ENCODE assay signal across 15 cellular contexts in the genomic region with DNA sequence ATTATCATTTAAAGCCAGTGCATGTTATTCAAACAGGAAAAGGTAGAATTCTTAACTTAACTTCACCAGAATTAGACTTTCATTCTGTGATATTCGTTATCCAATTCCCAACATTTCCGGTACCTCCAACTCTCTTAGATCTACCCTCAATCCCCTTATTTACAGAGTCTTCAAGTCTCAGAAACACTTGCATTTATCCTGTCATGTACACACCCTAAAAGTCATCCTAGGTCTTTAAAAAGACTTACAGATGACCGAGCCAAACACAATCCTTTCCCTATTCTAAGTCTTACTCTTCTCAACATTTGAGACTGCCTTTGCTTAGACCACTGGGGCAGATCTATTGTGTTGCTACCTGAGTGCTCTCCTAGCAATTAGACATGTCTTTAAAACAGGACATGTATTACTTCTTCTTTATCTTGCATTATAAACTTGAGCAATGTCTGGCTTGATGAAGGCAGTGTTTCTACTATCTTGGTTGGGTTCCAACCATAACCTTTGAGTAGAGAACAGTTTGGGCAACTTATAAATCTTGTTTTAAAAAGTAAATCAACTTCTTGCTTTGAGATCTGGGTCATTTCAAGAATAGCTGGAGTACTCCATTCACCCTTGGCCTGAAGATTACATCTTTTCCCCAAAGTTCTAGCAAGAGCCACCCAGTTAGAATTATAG.
A peak's percentile ranks its signal among the peaks of the same experiment; 100 is the strongest.
DNase-seq lines count a peak whose midpoint lies in the region; ATAC-seq, FAIRE-seq and TF ChIP-seq lines count a peak whose summit lies in the region.
"Had no signal": no experiment of that assay in that cellular context is flagged by ENCODE, and none has a peak within 500 bp of the region (broad histone marks: within the 10 kb centered on the region; RNA-seq: fewer than 3 reads in every experiment).

No MANE protein-coding gene starts in this region.

- H3K79me2 ChIP-seq in HepG2 (ENCODE audit: insufficient read depth, low read length) = no peaks in the 10 kb centered on the region

- 92% methylated on average over 3 of the region's 3 CpGs for WGBS in liver
- 32% methylated on average over 3 of the region's 3 CpGs for WGBS in HepG2 (ENCODE audit: low lambda C conversion rate)

- H3K27ac ChIP-seq in liver (ENCODE audit: low read depth in 1 of 2, low read length in 2 of 2) = peak overlapping the region; percentile 67 to 76
- H3K27ac ChIP-seq in HepG2 (ENCODE audit: extremely low read length, insufficient read depth, low read length) = no peak overlapping the region
- peak overlapping the region; percentile 20 to 29 for H3K27ac ChIP-seq in mucosa of rectum (ENCODE audit: low read depth in 2 of 2, low read length in 2 of 2)
- H3K27ac ChIP-seq: KMS-11 had no signal

- no TSS peak for BruUV-seq in HepG2 (replicated peaks; lab: Mats Ljungman, UMichigan)

- no peak for ATAC-seq in HepG2
- ATAC-seq in left colon = no peak

- in situ Hi-C loops in HepG2 (cut with HindIII; ENCODE audit: extremely low pct_ligation_motif_present, low pct_unique_long_range_greater_than_20kb) = no loop called here

- no peak for TF ChIP-seq POLR2A in HepG2 (IDR thresholded peaks at IDR 0.05; ENCODE audit: insufficient read depth in 1 of 2, low read depth in 2 of 2, low read length in 2 of 2)

- FAIRE-seq in HepG2 (lab: Jason Lieb, UNC) = no peak
- FAIRE-seq: endothelial cell of umbilical vein had no signal

- H3K9ac ChIP-seq in liver (ENCODE audit: low read depth in 1 of 2, low read length in 2 of 2) = peak overlapping the region in 1 of 2 donors; percentile 3
- no peak overlapping the region for H3K9ac ChIP-seq in HepG2 (ENCODE audit: insufficient read depth, low read depth, low read length)
- no peak overlapping the region for H3K9ac ChIP-seq in mucosa of rectum (ENCODE audit: low read depth in 1 of 2, low read length in 2 of 2)
- H3K9ac ChIP-seq: KMS-11 had no signal

- no peak for TF ChIP-seq EP300 in HepG2 (IDR thresholded peaks at IDR 0.05; ENCODE audit: low read depth in 2 of 2, low read length in 2 of 2)
- TF ChIP-seq EP300 in HepG2 (CRISPR knock-in tag; IDR thresholded peaks at IDR 0.05; ENCODE audit: borderline replicate concordance) = no peak

- TF ChIP-seq CTCF in liver (IDR thresholded peaks at IDR 0.05; ENCODE audit: low read depth, low read length, missing input control) = no peak
- no peak for TF ChIP-seq CTCF in HepG2 (CRISPR knock-in tag; IDR thresholded peaks at IDR 0.05)
- TF ChIP-seq CTCF in choroid plexus epithelial cell (conservative IDR thresholded peaks at IDR 0.05; ENCODE audit: low read depth, low read length) = no peak

- H3K4me1 ChIP-seq in liver (ENCODE audit: control insufficient read depth in 4 of 4, insufficient read depth in 4 of 4, low read length in 3 of 4) (peaks cover 5 to 28% (median 18%) of the 10 kb centered on the region in 4 donors), HepG2 (ENCODE audit: insufficient read depth, low read length) (peaks cover 5% of the 10 kb centered on the region; the same call in 1 of the 2 replicates), mucosa of rectum (ENCODE audit: control insufficient read depth in 2 of 2, insufficient read depth in 2 of 2, low read length in 2 of 2) (peaks cover 0 to 3% of the 10 kb centered on the region in 2 donors)

- TF ChIP-seq RAD21 in liver (IDR thresholded peaks at IDR 0.05) (no peak), HepG2 (CRISPR knock-in tag; IDR thresholded peaks at IDR 0.05) (no peak)

- H3K9me3 ChIP-seq in liver (ENCODE audit: control insufficient read depth in 4 of 4, low read length in 3 of 4) (no peaks in the 10 kb centered on the region), HepG2 (ENCODE audit: low read length) (no peaks in the 10 kb centered on the region), mucosa of rectum (ENCODE audit: control insufficient read depth in 2 of 2, low read length in 2 of 2) (no peaks in the 10 kb centered on the region)

- no peak overlapping the region for H2AFZ ChIP-seq in HepG2 (ENCODE audit: low read length)

- no peaks in the 10 kb centered on the region for H3K27me3 ChIP-seq in liver (ENCODE audit: control insufficient read depth in 4 of 4, insufficient read depth in 4 of 4, low read length in 3 of 4)
- H3K27me3 ChIP-seq in HepG2 (ENCODE audit: control insufficient read depth in 1 of 2, insufficient read depth in 2 of 2, low read length in 2 of 2) = no peaks in the 10 kb centered on the region
- H3K27me3 ChIP-seq in mucosa of rectum (ENCODE audit: control insufficient read depth in 2 of 2, insufficient read depth in 2 of 2, low read length in 2 of 2) = no peaks in the 10 kb centered on the region

- H3K36me3 ChIP-seq in liver (ENCODE audit: control insufficient read depth in 4 of 4, insufficient read depth in 3 of 4, low read depth in 1 of 4, low read length in 3 of 4) (no peaks in the 10 kb centered on the region), HepG2 (replicated peaks in 1 of 2; ENCODE audit: control insufficient read depth in 1 of 2, insufficient read depth in 2 of 2, low read length in 2 of 2) (no peaks in the 10 kb centered on the region), mucosa of rectum (ENCODE audit: control insufficient read depth in 2 of 2, insufficient read depth in 2 of 2, low read length in 2 of 2) (no peaks in the 10 kb centered on the region)

- no peak overlapping the region for H3K4me2 ChIP-seq in HepG2 (ENCODE audit: low read depth, low read length)
- H3K4me2 ChIP-seq: KMS-11 had no signal

- DNase-seq in HepG2 (ENCODE audit: low spot score) (no peak), choroid plexus epithelial cell (ENCODE audit: low read depth) (peak; percentile 52), DMS153 (lab: John Stamatoyannopoulos, UW) (no peak), NCI-H1930 (lab: John Stamatoyannopoulos, UW) (no peak), left colon (no peak), HPDE6-E6E7 (ENCODE audit: extremely low spot score) (no peak)
- DNase-seq: activated CD4-positive, alpha-beta T cell treated with anti-CD3 and anti-CD28 coated beads for 48 hours; H9; hippocampal formation; NCI-H146; NCI-H526 treated with DMSO at 0.1 percent for 48 hours had no signal

- no peak overlapping the region for H3K4me3 ChIP-seq in liver (ENCODE audit: low read depth in 1 of 3, low read length in 3 of 3)
- no peak overlapping the region for H3K4me3 ChIP-seq in HepG2 (replicated peaks in 1 of 3; ENCODE audit: insufficient read depth in 1 of 3, low read depth in 2 of 3, low read length in 3 of 3)
- H3K4me3 ChIP-seq in choroid plexus epithelial cell (ENCODE audit: low read depth, low read length) = no peak overlapping the region
- H3K4me3 ChIP-seq in mucosa of rectum (ENCODE audit: low read length in 2 of 2) = no peak overlapping the region

- intact Hi-C loops in HepG2 (cut with micrococcal nuclease; ENCODE audit: unreplicated experiment) = no loop called here
- intact Hi-C loops in left colon (cut with DNase I, micrococcal nuclease) = no loop called here

- CTCF ChIA-PET in HepG2 (lab: Yijun Ruan, JAX; ENCODE audit: low intra/inter-chr PET ratio, low total read pairs) = no interaction called here

- H4K20me1 ChIP-seq in HepG2 (ENCODE audit: insufficient read depth, low read length) = no peaks in the 10 kb centered on the region

- POLR2A ChIA-PET in HepG2 (lab: Yijun Ruan, JAX) = no interaction called here

TF ChIP-seq in liver, 16 proteins besides CTCF, POLR2A, EP300 and RAD21:
- TF ChIP-seq, protein P1, sequence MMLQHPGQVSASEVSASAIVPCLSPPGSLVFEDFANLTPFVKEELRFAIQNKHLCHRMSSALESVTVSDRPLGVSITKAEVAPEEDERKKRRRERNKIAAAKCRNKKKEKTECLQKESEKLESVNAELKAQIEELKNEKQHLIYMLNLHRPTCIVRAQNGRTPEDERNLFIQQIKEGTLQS (IDR thresholded peaks at IDR 0.05) = no peak
- TF ChIP-seq SP1 (IDR thresholded peaks at IDR 0.05) (no peak), HNF4A (conservative IDR thresholded peaks at IDR 0.05) (no peak), TAF1 (conservative IDR thresholded peaks at IDR 0.05) (no peak)

TF ChIP-seq in HepG2, 621 proteins besides CTCF, POLR2A, EP300 and RAD21:
- no peak for TF ChIP-seq FOXP1 (IDR thresholded peaks at IDR 0.05)
- TF ChIP-seq FOXP1 (CRISPR knock-in tag; IDR thresholded peaks at IDR 0.05) = no peak
